Comparison of ENCODE assay signal across 18 cellular contexts in genomic region chr13:60351816-60352215, GRCh38. TPM values are rescaled to one million over a fixed set of nuclear protein-coding genes. Genes with fewer than 3 reads are reported as not detected.
DNase-seq lines count a peak whose midpoint lies in the region; ATAC-seq and TF ChIP-seq lines count a peak whose summit lies in the region.
"Had no signal": no experiment of that assay in that cellular context is flagged by ENCODE, and none has a peak within 500 bp of the region (broad histone marks: within the 10 kb centered on the region; RNA-seq: fewer than 3 reads in every experiment).

No MANE protein-coding gene starts in this region.

- H3K4me3 Mint-ChIP-seq in osteocyte (ENCODE audit: unreplicated experiment), result no peak overlapping the region
- no peak overlapping the region for H3K4me3 Mint-ChIP-seq in activated naive CD4-positive, alpha-beta T cell treated with anti-CD3 and anti-CD28 coated beads for 36 hours
- H3K4me3 Mint-ChIP-seq: CD4-positive, alpha-beta T cell had no signal

- H4K20me1 ChIP-seq in GM23248 (ENCODE audit: insufficient read depth) (no peaks in the 10 kb centered on the region), SK-N-SH (ENCODE audit: insufficient read depth) (no peaks in the 10 kb centered on the region)
- H4K20me1 ChIP-seq: BLaER1 had no signal

- H3K36me3 Mint-ChIP-seq in osteocyte (ENCODE audit: unreplicated experiment), result no peaks in the 10 kb centered on the region
- H3K36me3 Mint-ChIP-seq in activated naive CD4-positive, alpha-beta T cell treated with anti-CD3 and anti-CD28 coated beads for 36 hours (ENCODE audit: low read depth), result no peaks in the 10 kb centered on the region

- whole genome bisulfite sequencing in GM23248 (ENCODE audit: low coverage in 1 of 2, low lambda C conversion rate in 2 of 2, missing lambda C conversion rate in 2 of 2), 2 experiments, result 0 to 6% methylated on average over 1 of the region's 1 CpG
- 27% methylated on average over 1 of the region's 1 CpG for WGBS in SK-N-SH (ENCODE audit: low lambda C conversion rate)

- H3F3A ChIP-seq in GM23248 (ENCODE audit: insufficient read depth) (no peaks in the 10 kb centered on the region), SK-N-SH (replicated peaks; ENCODE audit: insufficient read depth) (peaks cover 6% of the 10 kb centered on the region)

- H3K27me3 Mint-ChIP-seq in osteocyte (ENCODE audit: unreplicated experiment), result peaks cover 34% of the 10 kb centered on the region
- H3K27me3 Mint-ChIP-seq in activated naive CD4-positive, alpha-beta T cell treated with anti-CD3 and anti-CD28 coated beads for 36 hours (ENCODE audit: low read depth), result peaks cover 17% of the 10 kb centered on the region

- intact Hi-C loops in activated naive CD4-positive, alpha-beta T cell treated with anti-CD3 and anti-CD28 coated beads for 36 hours (cut with micrococcal nuclease), result no loop called here

- no peak overlapping the region for H2AFZ ChIP-seq in GM23248
- H2AFZ ChIP-seq in SK-N-SH (ENCODE audit: low read depth), result peak overlapping the region; percentile 31; the same call in 1 of the 2 replicates
- H2AFZ ChIP-seq: PC-9 had no signal

- TF ChIP-seq CTCF in SK-N-SH (IDR thresholded peaks at IDR 0.05) (no peak), fibroblast of mammary gland (conservative IDR thresholded peaks at IDR 0.05; ENCODE audit: control insufficient read depth, insufficient read depth, low read depth, low read length) (no peak), osteocyte (IDR thresholded peaks at IDR 0.05) (no peak)

- H3K79me2 ChIP-seq in GM23248 (ENCODE audit: insufficient read depth) (no peaks in the 10 kb centered on the region), SK-N-SH (ENCODE audit: insufficient read depth) (no peaks in the 10 kb centered on the region)

- TF ChIP-seq RAD21 in SK-N-SH (IDR thresholded peaks at IDR 0.05; ENCODE audit: low read length), result no peak

- no peaks in the 10 kb centered on the region for H3K36me3 ChIP-seq in GM23248 (ENCODE audit: low read depth)
- H3K36me3 ChIP-seq in SK-N-SH (replicated peaks in 1 of 2; ENCODE audit: control insufficient read depth in 1 of 2, insufficient read depth in 2 of 2, low read length in 1 of 2), result no peaks in the 10 kb centered on the region
- H3K36me3 ChIP-seq: BLaER1 had no signal

- POLR2A ChIA-PET in SK-N-SH (lab: Yijun Ruan, JAX), result no interaction called here

- H3K27me3 ChIP-seq in GM23248 (replicated peaks; ENCODE audit: insufficient read depth), result no peaks in the 10 kb centered on the region; the same call in 1 of the 2 replicates
- no peaks in the 10 kb centered on the region for H3K27me3 ChIP-seq in SK-N-SH (ENCODE audit: insufficient read depth)
- H3K27me3 ChIP-seq: BLaER1 had no signal

- H3K9me3 Mint-ChIP-seq in osteocyte (ENCODE audit: unreplicated experiment), result no peaks in the 10 kb centered on the region
- peaks cover 2% of the 10 kb centered on the region for H3K9me3 Mint-ChIP-seq in activated naive CD4-positive, alpha-beta T cell treated with anti-CD3 and anti-CD28 coated beads for 36 hours
- H3K9me3 Mint-ChIP-seq: CD4-positive, alpha-beta T cell had no signal

- in situ Hi-C loops in GM23248 (cut with MboI), result no loop called here

- no peak overlapping the region for H3K27ac ChIP-seq in GM23248
- H3K27ac ChIP-seq in SK-N-SH (ENCODE audit: low read depth in 2 of 2, low read length in 1 of 2), result peak overlapping the region; percentile 36 to 62; a peak in 3 of 4 replicates
- H3K27ac ChIP-seq: BLaER1, HL-60, PC-9 had no signal

- H3K4me1 ChIP-seq in GM23248 (ENCODE audit: insufficient read depth) (no peaks in the 10 kb centered on the region; the same call in 1 of the 2 replicates), SK-N-SH (ENCODE audit: control insufficient read depth in 1 of 2, insufficient read depth in 2 of 2, low read depth in 1 of 2, low read length in 1 of 2) (peaks cover 0 to 13% of the 10 kb centered on the region in 2 experiments; a peak in 2 of 4 replicates)
- H3K4me1 ChIP-seq: BLaER1 had no signal

- H3K4me3 ChIP-seq in GM23248, result no peak overlapping the region
- H3K4me3 ChIP-seq in SK-N-SH (ENCODE audit: low read depth in 2 of 2, low read length in 1 of 2), result no peak overlapping the region
- no peak overlapping the region for H3K4me3 ChIP-seq in fibroblast of mammary gland (ENCODE audit: control insufficient read depth, low read depth, low read length)
- H3K4me3 ChIP-seq: BLaER1, PC-9 had no signal

- no peak for TF ChIP-seq EP300 in SK-N-SH (IDR thresholded peaks at IDR 0.05; ENCODE audit: borderline replicate concordance in 1 of 2, low read depth in 1 of 2, low read length in 1 of 2)

- peaks cover 12% of the 10 kb centered on the region for H3K4me1 Mint-ChIP-seq in osteocyte (ENCODE audit: unreplicated experiment)
- no peaks in the 10 kb centered on the region for H3K4me1 Mint-ChIP-seq in activated naive CD4-positive, alpha-beta T cell treated with anti-CD3 and anti-CD28 coated beads for 36 hours (ENCODE audit: low read depth)

- H3K9me2 ChIP-seq in GM23248 (ENCODE audit: insufficient read depth), result no peaks in the 10 kb centered on the region
- no peaks in the 10 kb centered on the region for H3K9me2 ChIP-seq in SK-N-SH

- DNase-seq in GM23248 (peak; percentile 9), SK-N-SH (no peak), fibroblast of mammary gland (ENCODE audit: low read depth) (peak; percentile 31), osteocyte (ENCODE audit: extremely low spot score, unreplicated experiment) (no peak), NCI-H2107 (lab: John Stamatoyannopoulos, UW) (no peak)
- no peak for DNase-seq in activated naive CD4-positive, alpha-beta T cell treated with anti-CD3 and anti-CD28 coated beads for 36 hours
- DNase-seq: CD4-positive, alpha-beta T cell; COR-L47; KG1; NCI-H1092 treated with DMSO at 0.1 percent for 48 hours; NCI-H1436 treated with DMSO at 0.1 percent for 48 hours; NCI-H1930; NCI-H510A; NCI-H748 treated with DMSO at 0.1 percent for 48 hours had no signal

- H3K9ac ChIP-seq in GM23248 (no peak overlapping the region), SK-N-SH (no peak overlapping the region)
- H3K9ac ChIP-seq: BLaER1 had no signal

- H3K9me3 ChIP-seq in GM23248 (ENCODE audit: low read depth) (no peaks in the 10 kb centered on the region), SK-N-SH (no peaks in the 10 kb centered on the region)

- peak overlapping the region; percentile 38 for H3K27ac Mint-ChIP-seq in osteocyte (ENCODE audit: unreplicated experiment)
- H3K27ac Mint-ChIP-seq in activated naive CD4-positive, alpha-beta T cell treated with anti-CD3 and anti-CD28 coated beads for 36 hours, result no peak overlapping the region
- H3K27ac Mint-ChIP-seq: CD4-positive, alpha-beta T cell had no signal

- H3K4me2 ChIP-seq in GM23248 (ENCODE audit: unreplicated experiment) (no peak overlapping the region), SK-N-SH (peak overlapping the region; percentile 31; the same call in 1 of the 2 replicates)
- H3K4me2 ChIP-seq: BLaER1, PC-9 had no signal

- ATAC-seq in GM21825 (IDR thresholded peaks at IDR 0.05; ENCODE audit: unreplicated experiment), result no peak

- CTCF ChIA-PET in SK-N-SH (lab: Yijun Ruan, JAX), result no interaction called here
- CTCF ChIA-PET in activated naive CD4-positive, alpha-beta T cell treated with anti-CD3 and anti-CD28 coated beads for 36 hours (lab: Charles Lee), result interaction anchor here (0.9 kb wide), 1 partner anchor 25 kb away, joined by 3 read pairs; no protein-coding TSS in a partner anchor

TF ChIP-seq in SK-N-SH, 30 proteins besides CTCF, POLR2A, EP300 and RAD21:
- TF ChIP-seq ZBTB33 (IDR thresholded peaks at IDR 0.05; ENCODE audit: borderline replicate concordance, low read depth) (no peak), PBX3 (IDR thresholded peaks at IDR 0.05) (0 out of 2 replicates have a peak, but pooled peaks have one; percentile 9)

RNA-seq across cellular contexts. Expression of gene TDRD3, which starts 45.2 kb away (rescaled TPM):
- total RNA-seq in GM23248 (2014; rRNA removed; shearing (Covaris generic)), result 9.1 and 9.7 TPM in 2 replicates
- 5.6 and 7.9 TPM in 2 replicates for polyA plus RNA-seq in GM23248 (2016; fragmentation: Nextera tagmentation; extraction: Ambion mirVana)
- 3.8 and 5.1 TPM in 2 replicates for polyA plus RNA-seq in SK-N-SH (2012; rRNA removed)
- polyA plus RNA-seq in SK-N-SH (2012; cell fraction: cytosol; rRNA removed), result 4.9 and 6.3 TPM in 2 replicates
- 4.7 and 10.2 TPM in 2 replicates for polyA plus RNA-seq in SK-N-SH (2012; cell fraction: nucleus; rRNA removed)
- total RNA-seq in osteocyte, result 27.6 and 30.3 TPM in 2 replicates
- total RNA-seq in activated naive CD4-positive, alpha-beta T cell treated with anti-CD3 and anti-CD28 coated beads for 36 hours, result 10 to 100 TPM; 13.5 to 14.2 TPM

Comparison
In these comparisons a context has a peak if more than half of its experiments do, and no peak if none do; other contexts are left out.
1. DNase-seq: peak in GM23248 (single experiment) and fibroblast of mammary gland (single experiment); none in SK-N-SH (single experiment), osteocyte (single experiment), NCI-H2107 (single experiment) and activated naive CD4-positive, alpha-beta T cell treated with anti-CD3 and anti-CD28 coated beads for 36 hours (single experiment).